ENCODE assay signal across 9 cellular contexts in the genomic region with DNA sequence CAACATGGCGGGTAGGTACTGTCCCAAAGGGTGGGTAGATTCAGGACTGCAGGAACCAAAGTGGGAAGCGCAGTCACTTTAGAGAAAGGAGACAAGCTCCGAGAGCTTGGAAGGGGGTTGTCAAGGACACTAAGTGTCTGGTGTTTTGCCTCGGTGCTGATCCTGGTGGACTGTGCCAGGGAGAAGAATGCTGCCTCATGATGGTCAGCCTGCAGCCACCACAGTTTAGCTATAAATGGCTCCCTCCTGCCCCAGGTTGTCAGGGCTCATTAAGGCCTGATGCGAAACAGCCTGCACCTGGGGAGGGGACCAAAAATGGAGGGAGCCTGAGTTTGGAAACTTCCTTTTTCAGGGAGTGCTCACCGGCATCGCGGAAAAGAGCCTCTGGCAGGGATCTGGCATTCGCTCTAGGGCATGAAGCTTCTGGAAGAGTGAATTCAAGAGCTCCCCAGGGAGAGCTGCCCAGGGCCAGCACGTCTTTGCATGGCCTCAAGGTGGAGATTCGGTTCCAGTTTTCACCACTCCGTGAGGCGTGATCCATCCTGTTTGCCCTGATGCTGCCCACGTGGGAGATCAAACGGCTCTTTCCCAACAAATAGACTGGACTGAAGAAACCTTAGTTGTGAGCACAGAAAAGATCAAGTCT.
A peak's percentile ranks its signal among the peaks of the same experiment; 100 is the strongest.
DNase-seq lines count a peak whose midpoint lies in the region; ATAC-seq and TF ChIP-seq lines count a peak whose summit lies in the region.
"Had no signal": no experiment of that assay in that cellular context is flagged by ENCODE, and none has a peak within 500 bp of the region (broad histone marks: within the 10 kb centered on the region; RNA-seq: fewer than 3 reads in every experiment).

No MANE protein-coding gene starts in this region.

- H3K79me2 ChIP-seq in GM23248 (ENCODE audit: insufficient read depth) = peaks cover 8% of the 10 kb centered on the region; the same call in 1 of the 2 replicates

- H3K4me3 ChIP-seq in NB4 (ENCODE audit: low read depth, low read length) (no peak overlapping the region), choroid plexus epithelial cell (ENCODE audit: low read depth, low read length) (no peak overlapping the region), mucosa of descending colon (no peak overlapping the region), GM23248 (no peak overlapping the region)

- WGBS in GM23248 (ENCODE audit: low coverage in 1 of 2, low lambda C conversion rate in 2 of 2, missing lambda C conversion rate in 2 of 2), 2 experiments = 89 to 90% methylated on average over 15 of the region's 15 CpGs

- intact Hi-C loops in mucosa of descending colon (cut with DNase I, micrococcal nuclease) = no loop called here

- H3K4me2 ChIP-seq in GM23248 (ENCODE audit: unreplicated experiment) = no peak overlapping the region

- H3F3A ChIP-seq in GM23248 (ENCODE audit: insufficient read depth) = no peaks in the 10 kb centered on the region

- H3K9me2 ChIP-seq in GM23248 (ENCODE audit: insufficient read depth) = no peaks in the 10 kb centered on the region

- no peaks in the 10 kb centered on the region for H3K9me3 ChIP-seq in mucosa of descending colon
- H3K9me3 ChIP-seq in GM23248 (ENCODE audit: low read depth) = no peaks in the 10 kb centered on the region

- no peaks in the 10 kb centered on the region for H3K4me1 ChIP-seq in mucosa of descending colon (ENCODE audit: low read depth)
- H3K4me1 ChIP-seq in GM23248 (ENCODE audit: insufficient read depth) = peaks cover 13% of the 10 kb centered on the region; the same call in 1 of the 2 replicates

- ATAC-seq in mucosa of descending colon (peak; percentile 21), GM21390 (IDR thresholded peaks at IDR 0.05; ENCODE audit: unreplicated experiment) (no peak), GM18868 (IDR thresholded peaks at IDR 0.05; ENCODE audit: unreplicated experiment) (no peak)

- no peak overlapping the region for H3K27ac ChIP-seq in GM23248

- no peak for TF ChIP-seq POLR2A in NB4 (IDR thresholded peaks at IDR 0.05; ENCODE audit: extremely low read depth, insufficient read length)

- no peaks in the 10 kb centered on the region for H3K27me3 ChIP-seq in GM23248 (replicated peaks; ENCODE audit: insufficient read depth)

- TF ChIP-seq CTCF in NB4 (IDR thresholded peaks at IDR 0.05; ENCODE audit: low read depth, low read length) (no peak), choroid plexus epithelial cell (conservative IDR thresholded peaks at IDR 0.05; ENCODE audit: low read depth, low read length) (peak; percentile 38), mucosa of descending colon (IDR thresholded peaks at IDR 0.05) (no peak)

- no peaks in the 10 kb centered on the region for H4K20me1 ChIP-seq in GM23248 (ENCODE audit: insufficient read depth)

- no peak overlapping the region for H3K9ac ChIP-seq in GM23248

- H3K36me3 ChIP-seq in mucosa of descending colon (ENCODE audit: low read depth) (no peaks in the 10 kb centered on the region), GM23248 (ENCODE audit: low read depth) (no peaks in the 10 kb centered on the region)

- DNase-seq in ELF-1 (ENCODE audit: low read depth, low spot score) (peak; percentile 79), NB4 (ENCODE audit: low read depth) (peak; percentile 39), choroid plexus epithelial cell (ENCODE audit: low read depth) (peak; percentile 46), mucosa of descending colon (no peak), globus pallidus (ENCODE audit: low spot score) (no peak), GM23248 (no peak)
- DNase-seq: NCI-H774 had no signal

- no peak overlapping the region for H2AFZ ChIP-seq in GM23248

- in situ Hi-C loops in GM23248 (cut with MboI) = no loop called here

Comparison
In these comparisons a context has a peak if more than half of its experiments do, and no peak if none do; other contexts are left out.
1. DNase-seq: peak in ELF-1 (single experiment), NB4 (single experiment) and choroid plexus epithelial cell (single experiment); none in mucosa of descending colon (0 of 3), globus pallidus (single experiment) and GM23248 (single experiment).